ENCODE assay signal across 8 cellular contexts in the genomic region with DNA sequence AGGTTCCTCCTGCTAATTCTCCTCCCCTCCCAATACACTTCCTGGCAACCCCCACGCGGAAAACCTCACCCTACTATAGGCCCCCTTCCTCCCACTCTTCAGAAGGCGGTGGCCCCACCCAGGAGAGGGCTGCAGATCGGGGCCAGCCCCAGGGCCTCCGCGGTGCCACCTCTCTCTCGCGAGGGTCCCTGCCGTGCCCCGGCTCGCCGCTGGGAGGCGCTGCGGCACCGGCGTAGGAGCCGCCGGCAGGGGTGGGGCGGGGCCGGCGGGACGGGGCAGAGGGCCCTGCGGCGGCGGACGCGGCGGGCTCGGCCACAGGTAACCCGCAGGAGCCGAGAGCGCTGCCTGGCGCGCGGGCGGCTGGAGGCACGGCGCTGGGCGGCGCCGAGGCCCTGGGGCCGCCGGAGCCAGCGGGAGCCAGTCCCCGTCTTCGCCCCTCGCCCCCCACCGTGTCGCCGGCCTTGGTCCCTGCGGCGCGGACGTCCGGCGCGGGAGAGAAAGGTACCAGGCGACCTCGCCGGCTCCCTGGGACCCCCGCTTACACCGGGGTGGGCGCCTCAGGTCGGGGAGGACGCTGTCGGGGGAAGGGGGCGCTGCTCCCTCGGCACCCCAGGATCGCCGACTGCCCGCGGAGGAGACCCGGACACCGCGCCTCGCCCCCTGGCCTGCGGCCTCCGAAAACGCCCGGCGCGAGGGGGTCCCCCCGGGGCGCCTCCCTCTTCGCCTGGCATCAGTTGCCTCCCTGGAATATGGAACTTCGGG. TPM values are rescaled to one million over a fixed set of nuclear protein-coding genes. Genes with fewer than 3 reads are reported as not detected.
A peak's percentile ranks its signal among the peaks of the same experiment; 100 is the strongest.
DNase-seq lines count a peak whose midpoint lies in the region; ATAC-seq and TF ChIP-seq lines count a peak whose summit lies in the region.

A gene (plus strand): TSS at position 278 of the 762 bp plus-strand sequence. CDS start 133,825 bp downstream, outside the sequence.

- H3K9me3 Mint-ChIP-seq in GM23338 (no peaks in the 10 kb centered on the region), T-cell (no peaks in the 10 kb centered on the region)

- H3K27me3 ChIP-seq in GM23338 (ENCODE audit: insufficient read depth) = peaks cover 33% of the 10 kb centered on the region
- H3K27me3 ChIP-seq in adrenal gland = no peaks in the 10 kb centered on the region
- no peaks in the 10 kb centered on the region for H3K27me3 ChIP-seq in right atrium auricular region
- no peaks in the 10 kb centered on the region for H3K27me3 ChIP-seq in aorta (ENCODE audit: control insufficient read depth in 1 of 2, insufficient read depth in 2 of 2, low read length in 1 of 2)

- peak within 1 kb of the TSS; percentile 80 for H3K9ac ChIP-seq in ES-I3 (ENCODE audit: low read depth, low read length)

- H3K9me2 ChIP-seq in GM23338 (ENCODE audit: insufficient read depth) = no peaks in the 10 kb centered on the region

- WGBS in adrenal gland, 4 donors = 0 to 2% (median 0%) methylated on average over 3 to 86 of the region's 86 CpGs
- 0 to 1% methylated on average over 46 to 86 of the region's 86 CpGs for WGBS in aorta, 2 donors

- H3K36me3 Mint-ChIP-seq in GM23338 (ENCODE audit: low read depth) (no peaks in the 10 kb centered on the region; the same call in 2 of the 3 replicates), T-cell (no peaks in the 10 kb centered on the region)

- peak within 1 kb of the TSS; percentile 97 for H2AFZ ChIP-seq in GM23338

- H3K4me3 Mint-ChIP-seq in GM23338 (peak within 1 kb of the TSS; percentile 74), T-cell (peak within 1 kb of the TSS; percentile 82 to 88 (median 82))

- peak; percentile 47 to 89 for TF ChIP-seq CTCF in GM23338 (conservative IDR thresholded peaks at IDR 0.05; ENCODE audit: low read depth in 2 of 2)
- peak; percentile 73 for TF ChIP-seq CTCF in LNCAP (IDR thresholded peaks at IDR 0.05)
- TF ChIP-seq CTCF in adrenal gland (IDR thresholded peaks at IDR 0.05) = peak; percentile 41 to 97 (median 78)
- TF ChIP-seq CTCF in right atrium auricular region (IDR thresholded peaks at IDR 0.05) = peak; percentile 90 to 91

- H3K27ac ChIP-seq in GM23338 (ENCODE audit: low read depth) (no peak within 1 kb of the TSS), adrenal gland (no peak within 1 kb of the TSS), right atrium auricular region (peak within 1 kb of the TSS; percentile 25 to 78), aorta (ENCODE audit: low read depth in 1 of 2, low read length in 2 of 2) (peak within 1 kb of the TSS in 1 of 2 donors; percentile 60)

- no peaks in the 10 kb centered on the region; the same call in 1 of the 2 replicates for H3K79me2 ChIP-seq in GM23338 (replicated peaks; ENCODE audit: insufficient read depth)

- CTCF ChIA-PET in T-cell (lab: Charles Lee) = interaction anchor here (0.5 to 2.4 kb wide), 33 partner anchors 10 to 1046 kb away, joined by 3 to 19 read pairs (median 4); a partner anchor contains a TSS

- no peaks in the 10 kb centered on the region for H4K20me1 ChIP-seq in GM23338 (replicated peaks; ENCODE audit: insufficient read depth)

- peak within 1 kb of the TSS; percentile 81 for H3K4me3 ChIP-seq in GM23338
- peak within 1 kb of the TSS; percentile 56 to 75 (median 64) for H3K4me3 ChIP-seq in adrenal gland
- peak within 1 kb of the TSS; percentile 77 to 97 for H3K4me3 ChIP-seq in right atrium auricular region
- H3K4me3 ChIP-seq in aorta (ENCODE audit: low read length in 2 of 2) = peak within 1 kb of the TSS; percentile 77 to 84

- intact Hi-C loops in adrenal gland (cut with DNase I) (loop anchor here (2.0 to 5.0 kb wide), 2 partner anchors 178 to 179 kb away; no protein-coding TSS in a partner anchor), aorta (cut with DNase I) (loop anchor here (1.0 to 5.0 kb wide), 3 partner anchors 164 to 177 kb away; no protein-coding TSS in a partner anchor)

- H3K27ac Mint-ChIP-seq in GM23338 (no peak within 1 kb of the TSS), T-cell (peak within 1 kb of the TSS; percentile 75 to 80)

- peak; percentile 83 for DNase-seq in GM23338 (ENCODE audit: low spot score)
- peak; percentile 40 to 87 (median 72) for DNase-seq in T-cell
- peak; percentile 48 to 84 (median 78) for DNase-seq in adrenal gland
- DNase-seq in right atrium auricular region (ENCODE audit: low spot score) = peak; percentile 67
- no peak for DNase-seq in renal cortical epithelial cell (ENCODE audit: low read depth)
- DNase-seq in aorta = peak; percentile 78 to 94

- POLR2A ChIA-PET in T-cell (lab: Charles Lee) = no interaction called here

- TF ChIP-seq POLR2A in adrenal gland (IDR thresholded peaks at IDR 0.05) = peak in 1 of 2 donors; percentile 10

- H3K4me1 Mint-ChIP-seq in GM23338 (peaks cover 25% of the 10 kb centered on the region), T-cell (peaks cover 18 to 29% (median 24%) of the 10 kb centered on the region in 3 donors)

- H3K27me3 Mint-ChIP-seq in GM23338 (ENCODE audit: insufficient read depth, low read depth, poor library complexity) = peaks cover 16% of the 10 kb centered on the region
- peaks cover 0 to 7% of the 10 kb centered on the region in 2 donors for H3K27me3 Mint-ChIP-seq in T-cell

- H3K36me3 ChIP-seq in ES-I3 (ENCODE audit: insufficient read depth, low read length) = no peaks in the 10 kb centered on the region
- no peaks in the 10 kb centered on the region for H3K36me3 ChIP-seq in GM23338 (ENCODE audit: insufficient read depth)
- H3K36me3 ChIP-seq in adrenal gland (replicated peaks in 1 of 2) = no peaks in the 10 kb centered on the region
- no peaks in the 10 kb centered on the region for H3K36me3 ChIP-seq in right atrium auricular region
- H3K36me3 ChIP-seq in aorta (ENCODE audit: control insufficient read depth in 1 of 2, insufficient read depth in 2 of 2, low read length in 1 of 2) = no peaks in the 10 kb centered on the region

- H3K9me3 ChIP-seq in ES-I3 (ENCODE audit: control insufficient read depth, insufficient read depth, low read length) (no peaks in the 10 kb centered on the region), adrenal gland (replicated peaks in 1 of 3) (no peaks in the 10 kb centered on the region), right atrium auricular region (no peaks in the 10 kb centered on the region), aorta (ENCODE audit: control insufficient read depth, low read length) (no peaks in the 10 kb centered on the region)

- H3K4me1 ChIP-seq in ES-I3 (ENCODE audit: insufficient read depth, low read length) (no peaks in the 10 kb centered on the region; the same call in 1 of the 2 replicates), GM23338 (ENCODE audit: insufficient read depth) (peaks cover 14% of the 10 kb centered on the region), adrenal gland (replicated peaks in 1 of 2) (peaks cover 2 to 6% of the 10 kb centered on the region in 2 donors), right atrium auricular region (peaks cover 0 to 19% of the 10 kb centered on the region in 2 donors), aorta (ENCODE audit: control insufficient read depth in 1 of 2, insufficient read depth in 2 of 2, low read length in 2 of 2) (peaks cover 1 to 5% of the 10 kb centered on the region in 2 donors)

- peak within 1 kb of the TSS; percentile 97 for H3K4me2 ChIP-seq in GM23338

- ATAC-seq in GM23338 (peak; percentile 94), T-cell (replicated peaks in 1 of 4) (peak; percentile 94 to 98 (median 94)), aorta (ENCODE audit: low FRiP score) (peak; percentile 97)

- no peaks in the 10 kb centered on the region for H3F3A ChIP-seq in GM23338 (replicated peaks; ENCODE audit: low read depth)

TF ChIP-seq in GM23338, 12 proteins besides CTCF, POLR2A, EP300 and RAD21 (continues in another document):
- TF ChIP-seq CREB1 (CRISPR knock-in tag; IDR thresholded peaks at IDR 0.05; ENCODE audit: low read depth) (no peak), ZNF114 (CRISPR knock-in tag; IDR thresholded peaks at IDR 0.05) (no peak), STAT1 (IDR thresholded peaks at IDR 0.05; ENCODE audit: unreplicated experiment) (no peak), POLR2AphosphoS5 (IDR thresholded peaks at IDR 0.05; ENCODE audit: low read depth) (no peak), ZNF331 (CRISPR knock-in tag; IDR thresholded peaks at IDR 0.05; ENCODE audit: low read depth) (no peak), NANOG (IDR thresholded peaks at IDR 0.05; ENCODE audit: borderline replicate concordance) (no peak), EZH2phosphoT487 (IDR thresholded peaks at IDR 0.05; ENCODE audit: unreplicated experiment) (no peak), EZH2 (IDR thresholded peaks at IDR 0.05; ENCODE audit: low read depth, unreplicated experiment) (no peak)
- TF ChIP-seq, protein P1, sequence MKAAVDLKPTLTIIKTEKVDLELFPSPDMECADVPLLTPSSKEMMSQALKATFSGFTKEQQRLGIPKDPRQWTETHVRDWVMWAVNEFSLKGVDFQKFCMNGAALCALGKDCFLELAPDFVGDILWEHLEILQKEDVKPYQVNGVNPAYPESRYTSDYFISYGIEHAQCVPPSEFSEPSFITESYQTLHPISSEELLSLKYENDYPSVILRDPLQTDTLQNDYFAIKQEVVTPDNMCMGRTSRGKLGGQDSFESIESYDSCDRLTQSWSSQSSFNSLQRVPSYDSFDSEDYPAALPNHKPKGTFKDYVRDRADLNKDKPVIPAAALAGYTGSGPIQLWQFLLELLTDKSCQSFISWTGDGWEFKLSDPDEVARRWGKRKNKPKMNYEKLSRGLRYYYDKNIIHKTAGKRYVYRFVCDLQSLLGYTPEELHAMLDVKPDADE (IDR thresholded peaks at IDR 0.05) = no peak

RNA-seq across cellular contexts. Expression of the gene that starts here (rescaled TPM):
- 9.2 and 20.4 TPM in 2 replicates for total RNA-seq in GM23338 (2014; rRNA removed; shearing (Covaris generic))
- 2.1 and 3.2 TPM in 2 replicates for polyA plus RNA-seq in GM23338 (2016; fragmentation: Nextera tagmentation; extraction: Ambion mirVana)
- 1 to 10 TPM; 3.0 to 8.4 (median 5.3) TPM for total RNA-seq in T-cell
- total RNA-seq in adrenal gland = 10 to 100 TPM in 3 of 8 donors, 1 to 10 TPM in 5; 4.8 to 16.6 (median 8.8) TPM
- polyA plus RNA-seq in adrenal gland = 1 to 10 TPM; 2.8 to 8.7 (median 5.1) TPM
- 10 to 100 TPM in 1 of 2 donors, 1 to 10 TPM in 1; 9.2 to 12.3 TPM for total RNA-seq in right atrium auricular region
- 13.2 and 13.4 TPM in 2 replicates for total RNA-seq in renal cortical epithelial cell
- total RNA-seq in aorta = 10 to 100 TPM; 38.3 to 45.9 TPM
- polyA plus RNA-seq in aorta = 10 to 100 TPM; 21.4 to 26.8 TPM

Comparison
In these comparisons a context has a peak if more than half of its experiments do, and no peak if none do; other contexts are left out.
1. H3K27ac ChIP-seq: peak in right atrium auricular region (2 of 2); none in GM23338 (single experiment) and adrenal gland (0 of 5).
2. Peak in every context shown above with its lines, with median percentiles within 50 percentile points of each other: ATAC-seq, H3K4me3 ChIP-seq and CTCF ChIP-seq.